ENCODE assay signal across 24 cellular contexts in genomic region chr10:128927821-128928220, GRCh38.
DNase-seq lines count a peak whose midpoint lies in the region; ATAC-seq and TF ChIP-seq lines count a peak whose summit lies in the region.
"Had no signal": no experiment of that assay in that cellular context is flagged by ENCODE, and none has a peak within 500 bp of the region (broad histone marks: within the 10 kb centered on the region; RNA-seq: fewer than 3 reads in every experiment).

No MANE protein-coding gene starts in this region.

- peak overlapping the region in 1 of 2 donors; percentile 60 for H3K27ac ChIP-seq in coronary artery
- H3K27ac ChIP-seq in lower lobe of right lung: no peak overlapping the region
- H3K27ac ChIP-seq in suprapubic skin: peak overlapping the region; percentile 60
- H3K27ac ChIP-seq: cardiac muscle cell, SK-N-MC had no signal

- ATAC-seq in left cardiac atrium (peak; percentile 56 to 84), lower lobe of right lung (peak; percentile 21 to 22), HG03378 (IDR thresholded peaks at IDR 0.05; ENCODE audit: unreplicated experiment) (no peak)
- ATAC-seq: activated CD8-positive, alpha-beta memory T cell treated with anti-CD3 and anti-CD28 coated beads, Interleukin-2, amount 10 ng/mL, durations not matched to agents 7 days and 5 days; activated T-cell treated with anti-CD3 and anti-CD28 coated beads, Interleukin-2, amount 50 U/mL, for 72 hours; mucosa of descending colon had no signal

- H3K36me3 ChIP-seq in lower lobe of right lung (no peaks in the 10 kb centered on the region), suprapubic skin (no peaks in the 10 kb centered on the region)
- H3K36me3 ChIP-seq: cardiac muscle cell, HAP-1 had no signal

- H3K4me1 ChIP-seq in lower lobe of right lung (peaks cover 5% of the 10 kb centered on the region), suprapubic skin (peaks cover 22% of the 10 kb centered on the region)
- H3K4me1 ChIP-seq: HAP-1 had no signal

- DNase-seq in coronary artery (ENCODE audit: low spot score) (peak; percentile 67), left cardiac atrium (peak; percentile 60), lower lobe of right lung (no peak), suprapubic skin (ENCODE audit: low spot score in 2 of 2) (no peak), KG1 (lab: John Stamatoyannopoulos, UW) (no peak), SHP77 (lab: John Stamatoyannopoulos, UW) (no peak), NCI-H510A treated with DMSO at 0.1 percent for 48 hours (lab: John Stamatoyannopoulos, UW) (no peak)
- DNase-seq: ACHN; activated CD4-positive, alpha-beta T cell treated with anti-CD3 and anti-CD28 coated beads, Interleukin-2, amount 10 ng/mL, durations not matched to agents 7 days and 5 days; activated CD8-positive, alpha-beta memory T cell treated with anti-CD3 and anti-CD28 coated beads, Interleukin-2, amount 10 ng/mL, durations not matched to agents 7 days and 5 days; activated naive CD4-positive, alpha-beta T cell treated with anti-CD3 and anti-CD28 coated beads, Interleukin-2, amount 10 ng/mL, durations not matched to agents 7 days and 5 days; activated T-cell treated with anti-CD3 and anti-CD28 coated beads, Interleukin-2, amount 50 U/mL, for 72 hours; amniotic stem cell; EL; Karpas-422; mucosa of descending colon; MV-4-11; NCI-H524 treated with DMSO at 0.1 percent for 48 hours; stimulated activated CD4-positive, alpha-beta T cell treated with anti-CD3 and anti-CD28 coated beads, Interleukin-2, amount 100 ng/mL, for 24 hours; T-helper 2 cell had no signal

- H3K27me3 ChIP-seq in lower lobe of right lung (ENCODE audit: low read depth): no peaks in the 10 kb centered on the region
- no peaks in the 10 kb centered on the region for H3K27me3 ChIP-seq in suprapubic skin
- H3K27me3 ChIP-seq: cardiac muscle cell had no signal

- TF ChIP-seq CTCF in coronary artery (IDR thresholded peaks at IDR 0.05): no peak
- no peak for TF ChIP-seq CTCF in lower lobe of right lung (IDR thresholded peaks at IDR 0.05)
- no peak for TF ChIP-seq CTCF in suprapubic skin (IDR thresholded peaks at IDR 0.05)

- no peaks in the 10 kb centered on the region for H3K9me3 ChIP-seq in lower lobe of right lung
- H3K9me3 ChIP-seq in suprapubic skin: no peaks in the 10 kb centered on the region
- H3K9me3 ChIP-seq: HAP-1, mucosa of descending colon had no signal

- 20% methylated on average over 2 of the region's 18 CpGs for WGBS in suprapubic skin

- TF ChIP-seq POLR2A in suprapubic skin (IDR thresholded peaks at IDR 0.05): no peak

- no peak overlapping the region for H3K4me3 ChIP-seq in coronary artery
- H3K4me3 ChIP-seq in lower lobe of right lung: no peak overlapping the region
- no peak overlapping the region for H3K4me3 ChIP-seq in suprapubic skin
- H3K4me3 ChIP-seq: cardiac muscle cell, HAP-1, mucosa of descending colon, SK-N-MC had no signal

- TF ChIP-seq EP300 in suprapubic skin (IDR thresholded peaks at IDR 0.05): no peak

- intact Hi-C loops in left cardiac atrium (cut with DNase I): no loop called here
- intact Hi-C loops in lower lobe of right lung (cut with DNase I): no loop called here

Comparison
In these comparisons a context has a peak if more than half of its experiments do, and no peak if none do; other contexts are left out.
1. DNase-seq: peak in coronary artery (single experiment) and left cardiac atrium (single experiment); none in lower lobe of right lung (single experiment), suprapubic skin (0 of 2), KG1 (single experiment), SHP77 (0 of 2) and NCI-H510A treated with DMSO at 0.1 percent for 48 hours (single experiment).